Comparison of ENCODE assay signal across 11 cellular contexts in genomic region chr9:127874301-127875216, GRCh38. TPM values are rescaled to one million over a fixed set of nuclear protein-coding genes. Genes with fewer than 3 reads are reported as not detected.
A peak's percentile ranks its signal among the peaks of the same experiment; 100 is the strongest.
DNase-seq lines count a peak whose midpoint lies in the region; FAIRE-seq and TF ChIP-seq lines count a peak whose summit lies in the region.
"Had no signal": no experiment of that assay in that cellular context is flagged by ENCODE, and none has a peak within 500 bp of the region (broad histone marks: within the 10 kb centered on the region; RNA-seq: fewer than 3 reads in every experiment).

No MANE protein-coding gene starts in this region.

- peaks cover 4% of the 10 kb centered on the region for H3K4me1 Mint-ChIP-seq in activated T-helper 1 cell treated with anti-CD3 and anti-CD28 coated beads, Interleukin-12 subunit alpha, Interleukin-12 subunit beta, Interleukin-2, Interleukin-4 antibody, amounts not matched to agents 30 ng/mL and 10 ng/mL and 1 ng/mL, durations not matched to agents 14 hours and 24 hours and 36 hours (ENCODE audit: low read depth)

- no peaks in the 10 kb centered on the region for H3K9me3 Mint-ChIP-seq in activated T-helper 1 cell treated with anti-CD3 and anti-CD28 coated beads, Interleukin-12 subunit alpha, Interleukin-12 subunit beta, Interleukin-2, Interleukin-4 antibody, amounts not matched to agents 30 ng/mL and 10 ng/mL and 1 ng/mL, durations not matched to agents 14 hours and 24 hours and 36 hours
- H3K9me3 Mint-ChIP-seq: activated T-cell treated with anti-CD3 and anti-CD28 coated beads, Interleukin-2, amount 50 U/mL, for 24 hours had no signal

- no peaks in the 10 kb centered on the region for H3K27me3 ChIP-seq in bronchial epithelial cell (ENCODE audit: control insufficient read depth, insufficient read depth, low read length)
- no peaks in the 10 kb centered on the region for H3K27me3 ChIP-seq in keratinocyte (ENCODE audit: control insufficient read depth, extremely low read depth, insufficient read depth, low read length)
- no peaks in the 10 kb centered on the region for H3K27me3 ChIP-seq in skeletal muscle tissue (ENCODE audit: control insufficient read depth in 3 of 3, insufficient read depth in 3 of 3, low read length in 3 of 3)

- H3K9me3 ChIP-seq in keratinocyte (ENCODE audit: control insufficient read depth, low read depth, low read length) = no peaks in the 10 kb centered on the region
- no peaks in the 10 kb centered on the region for H3K9me3 ChIP-seq in skeletal muscle tissue (ENCODE audit: control insufficient read depth in 3 of 3, low read length in 3 of 3)

- no peak for FAIRE-seq in bronchial epithelial cell (lab: Jason Lieb, UNC)
- FAIRE-seq in keratinocyte (lab: Jason Lieb, UNC) = peak; percentile 87
- FAIRE-seq: islet of Langerhans had no signal

- peak overlapping the region; percentile 37 for H3K4me2 ChIP-seq in keratinocyte (ENCODE audit: control insufficient read depth, extremely low read depth, insufficient read depth, low read depth, low read length)

- no peak overlapping the region for H2AFZ ChIP-seq in keratinocyte (ENCODE audit: control insufficient read depth, low read length)

- H3K27me3 Mint-ChIP-seq in activated T-helper 1 cell treated with anti-CD3 and anti-CD28 coated beads, Interleukin-12 subunit alpha, Interleukin-12 subunit beta, Interleukin-2, Interleukin-4 antibody, amounts not matched to agents 30 ng/mL and 10 ng/mL and 1 ng/mL, durations not matched to agents 14 hours and 24 hours and 36 hours (ENCODE audit: insufficient read depth) = peaks cover 6% of the 10 kb centered on the region

- peak overlapping the region; percentile 44 for H3K27ac ChIP-seq in keratinocyte (ENCODE audit: control insufficient read depth, insufficient read depth, low read length)
- peak overlapping the region; percentile 92 for H3K27ac ChIP-seq in skeletal muscle tissue (ENCODE audit: low read depth, low read length)

- no peak overlapping the region for H3K4me3 Mint-ChIP-seq in activated T-helper 1 cell treated with anti-CD3 and anti-CD28 coated beads, Interleukin-12 subunit alpha, Interleukin-12 subunit beta, Interleukin-2, Interleukin-4 antibody, amounts not matched to agents 30 ng/mL and 10 ng/mL and 1 ng/mL, durations not matched to agents 14 hours and 24 hours and 36 hours
- H3K4me3 Mint-ChIP-seq: activated T-cell treated with anti-CD3 and anti-CD28 coated beads, Interleukin-2, amount 50 U/mL, for 24 hours had no signal

- intact Hi-C loops in activated T-helper 1 cell treated with anti-CD3 and anti-CD28 coated beads, Interleukin-12 subunit alpha, Interleukin-12 subunit beta, Interleukin-2, Interleukin-4 antibody, amounts not matched to agents 30 ng/mL and 10 ng/mL and 1 ng/mL, durations not matched to agents 14 hours and 24 hours and 36 hours (cut with micrococcal nuclease) = loop anchor here (5.0 kb wide), 1 partner anchor 372 kb away; no protein-coding TSS in a partner anchor

- peaks cover 2% of the 10 kb centered on the region for H3K79me2 ChIP-seq in keratinocyte (ENCODE audit: control insufficient read depth, insufficient read depth, low read length)

- H4K20me1 ChIP-seq in keratinocyte (ENCODE audit: control insufficient read depth, extremely low read depth, insufficient read depth, low read length) = no peaks in the 10 kb centered on the region

- H3K9ac ChIP-seq in keratinocyte (ENCODE audit: control insufficient read depth, extremely low read depth, insufficient read depth, low read length) (peak overlapping the region; percentile 38), skeletal muscle tissue (ENCODE audit: low read depth in 1 of 3, low read length in 3 of 3) (peak overlapping the region; percentile 79 to 96 (median 89))

- H3K4me3 ChIP-seq in bronchial epithelial cell (ENCODE audit: low read depth, low read length) (no peak overlapping the region), keratinocyte (ENCODE audit: control insufficient read depth in 2 of 3, extremely low read depth in 1 of 3, insufficient read depth in 2 of 3, low read depth in 1 of 3, low read length in 3 of 3) (peak overlapping the region in 1 of 3 experiments; percentile 11), skeletal muscle tissue (ENCODE audit: low read length in 3 of 3) (peak overlapping the region; percentile 76 to 96 (median 89))

- peaks cover 5% of the 10 kb centered on the region for H3K36me3 ChIP-seq in bronchial epithelial cell (ENCODE audit: control insufficient read depth, insufficient read depth, low read length)
- H3K36me3 ChIP-seq in keratinocyte (ENCODE audit: control insufficient read depth in 2 of 2, extremely low read depth in 1 of 2, insufficient read depth in 2 of 2, low read length in 2 of 2) = peaks cover 0 to 7% of the 10 kb centered on the region in 2 experiments
- peaks cover 33 to 37% (median 34%) of the 10 kb centered on the region in 3 donors for H3K36me3 ChIP-seq in skeletal muscle tissue (ENCODE audit: control insufficient read depth in 3 of 3, insufficient read depth in 3 of 3, low read length in 3 of 3)

- DNase-seq in ELR (ENCODE audit: low read depth) = peak; percentile 35
- DNase-seq in bronchial epithelial cell (ENCODE audit: low read depth) = peak; percentile 70
- peak; percentile 17 for DNase-seq in keratinocyte (ENCODE audit: low read depth, low spot score)
- DNase-seq in SW 1271 (lab: John Stamatoyannopoulos, UW) = no peak
- no peak for DNase-seq in activated T-helper 1 cell treated with anti-CD3 and anti-CD28 coated beads, Interleukin-12 subunit alpha, Interleukin-12 subunit beta, Interleukin-2, Interleukin-4 antibody, amounts not matched to agents 30 ng/mL and 10 ng/mL and 1 ng/mL, durations not matched to agents 14 hours and 24 hours and 36 hours (ENCODE audit: low spot score)
- DNase-seq in NCI-H82 (lab: John Stamatoyannopoulos, UW) = no peak
- DNase-seq in NCI-H510A (lab: John Stamatoyannopoulos, UW) = no peak
- DNase-seq: activated T-cell treated with anti-CD3 and anti-CD28 coated beads, Interleukin-2, amount 50 U/mL, for 24 hours; NCI-H510A treated with DMSO at 0.1 percent for 48 hours had no signal

- no peak overlapping the region for H3K27ac Mint-ChIP-seq in activated T-helper 1 cell treated with anti-CD3 and anti-CD28 coated beads, Interleukin-12 subunit alpha, Interleukin-12 subunit beta, Interleukin-2, Interleukin-4 antibody, amounts not matched to agents 30 ng/mL and 10 ng/mL and 1 ng/mL, durations not matched to agents 14 hours and 24 hours and 36 hours
- H3K27ac Mint-ChIP-seq: activated T-cell treated with anti-CD3 and anti-CD28 coated beads, Interleukin-2, amount 50 U/mL, for 24 hours had no signal

- TF ChIP-seq CTCF in bronchial epithelial cell (IDR thresholded peaks at IDR 0.05; ENCODE audit: insufficient read depth, low read length, severe bottlenecking) (no peak), keratinocyte (optimal IDR thresholded peaks at IDR 0.05 in 1 of 3, IDR thresholded peaks at IDR 0.05 in 1 of 3, conservative IDR thresholded peaks at IDR 0.05 in 1 of 3; ENCODE audit: extremely low read depth in 1 of 3, insufficient read depth in 2 of 3, low read length in 3 of 3) (no peak)

- H3K9me1 ChIP-seq in keratinocyte (ENCODE audit: control insufficient read depth, extremely low read depth, insufficient read depth, low read length) = no peaks in the 10 kb centered on the region

- H3K4me1 ChIP-seq in keratinocyte (ENCODE audit: control insufficient read depth, extremely low read depth, insufficient read depth, low read length) = peaks cover 24% of the 10 kb centered on the region
- H3K4me1 ChIP-seq in skeletal muscle tissue (ENCODE audit: control insufficient read depth in 3 of 3, insufficient read depth in 3 of 3, low read length in 3 of 3) = peaks cover 56 to 84% (median 60%) of the 10 kb centered on the region in 3 donors

- dilution Hi-C loops in keratinocyte (cut with MboI; ENCODE audit: extremely low pct_ligation_motif_present, low sequenced_read_pairs) = no loop called here

- peaks cover 4% of the 10 kb centered on the region for H3K36me3 Mint-ChIP-seq in activated T-helper 1 cell treated with anti-CD3 and anti-CD28 coated beads, Interleukin-12 subunit alpha, Interleukin-12 subunit beta, Interleukin-2, Interleukin-4 antibody, amounts not matched to agents 30 ng/mL and 10 ng/mL and 1 ng/mL, durations not matched to agents 14 hours and 24 hours and 36 hours (ENCODE audit: low read depth)

RNA-seq across cellular contexts. Expression of gene AK1, which starts 2.9 kb away (rescaled TPM):
- total RNA-seq in bronchial epithelial cell (19.0 and 54.0 TPM in 2 replicates), skeletal muscle tissue (359 TPM)
- 40.2 to 53.8 TPM (median 46.5 TPM) in 3 replicates for polyA plus RNA-seq in keratinocyte
- polyA plus RNA-seq in keratinocyte (2011; ENCODE audit: low read depth) = 41.4 TPM
- polyA plus RNA-seq in keratinocyte (2011; cell fraction: cytosol; rRNA removed) = 41.7 and 88.2 TPM in 2 replicates
- 45.8 and 51.8 TPM in 2 replicates for polyA plus RNA-seq in keratinocyte (2011; cell fraction: nucleus; rRNA removed)
- 65.7 and 69.7 TPM in 2 replicates for polyA plus RNA-seq in keratinocyte (2012; ENCODE audit: low replicate concordance)
- polyA minus RNA-seq in keratinocyte = 19.3 to 28.6 TPM (median 20.6 TPM) in 3 replicates
- 20.1 TPM for polyA minus RNA-seq in keratinocyte (2011; cell fraction: cytosol; rRNA and poly(A)+ RNA removed)
- 3.7 and 4.8 TPM in 2 replicates for polyA minus RNA-seq in keratinocyte (2011; cell fraction: nucleus; rRNA and poly(A)+ RNA removed)
- total RNA-seq in activated T-helper 1 cell treated with anti-CD3 and anti-CD28 coated beads, Interleukin-12 subunit alpha, Interleukin-12 subunit beta, Interleukin-2, Interleukin-4 antibody, amounts not matched to agents 30 ng/mL and 10 ng/mL and 1 ng/mL, durations not matched to agents 14 hours and 24 hours and 36 hours = 17.2 and 20.8 TPM in 2 replicates

RNA-seq across cellular contexts. Expression of gene ENG, which starts 20.1 kb away (rescaled TPM):
- total RNA-seq in bronchial epithelial cell (0.13 and 2.4 TPM in 2 replicates), skeletal muscle tissue (9.4 TPM)
- 0.22 to 0.86 TPM (median 0.33 TPM) in 3 replicates for polyA plus RNA-seq in keratinocyte
- polyA plus RNA-seq in keratinocyte (2011; ENCODE audit: low read depth) = not detected
- polyA plus RNA-seq in keratinocyte (2011; cell fraction: cytosol; rRNA removed) = 0.39 and 0.68 TPM in 2 replicates
- 1.4 and 2.1 TPM in 2 replicates for polyA plus RNA-seq in keratinocyte (2011; cell fraction: nucleus; rRNA removed)
- 1.1 and 2.2 TPM in 2 replicates for polyA plus RNA-seq in keratinocyte (2012; ENCODE audit: low replicate concordance)
- 0.26 to 3.7 TPM (median 0.54 TPM) in 3 replicates for polyA minus RNA-seq in keratinocyte
- polyA minus RNA-seq in keratinocyte (2011; cell fraction: cytosol; rRNA and poly(A)+ RNA removed) = 1.2 TPM
- polyA minus RNA-seq in keratinocyte (2011; cell fraction: nucleus; rRNA and poly(A)+ RNA removed) = 1.3 and 1.6 TPM in 2 replicates
- 32.2 and 33.0 TPM in 2 replicates for total RNA-seq in activated T-helper 1 cell treated with anti-CD3 and anti-CD28 coated beads, Interleukin-12 subunit alpha, Interleukin-12 subunit beta, Interleukin-2, Interleukin-4 antibody, amounts not matched to agents 30 ng/mL and 10 ng/mL and 1 ng/mL, durations not matched to agents 14 hours and 24 hours and 36 hours

RNA-seq across cellular contexts. Expression of gene ST6GALNAC6, which starts 24.8 kb away (rescaled TPM):
- total RNA-seq in bronchial epithelial cell (18.2 and 18.4 TPM in 2 replicates), skeletal muscle tissue (33.9 TPM)
- 20.1 to 55.8 TPM (median 21.1 TPM) in 3 replicates for polyA plus RNA-seq in keratinocyte
- polyA plus RNA-seq in keratinocyte (2011; ENCODE audit: low read depth) = 4.2 TPM
- polyA plus RNA-seq in keratinocyte (2011; cell fraction: cytosol; rRNA removed) = 27.9 and 43.7 TPM in 2 replicates
- polyA plus RNA-seq in keratinocyte (2011; cell fraction: nucleus; rRNA removed) = 35.1 and 46.6 TPM in 2 replicates
- 20.0 and 24.9 TPM in 2 replicates for polyA plus RNA-seq in keratinocyte (2012; ENCODE audit: low replicate concordance)
- 40.2 to 78.3 TPM (median 46.2 TPM) in 3 replicates for polyA minus RNA-seq in keratinocyte
- 25.1 TPM for polyA minus RNA-seq in keratinocyte (2011; cell fraction: cytosol; rRNA and poly(A)+ RNA removed)
- 9.2 and 11.3 TPM in 2 replicates for polyA minus RNA-seq in keratinocyte (2011; cell fraction: nucleus; rRNA and poly(A)+ RNA removed)
- total RNA-seq in activated T-helper 1 cell treated with anti-CD3 and anti-CD28 coated beads, Interleukin-12 subunit alpha, Interleukin-12 subunit beta, Interleukin-2, Interleukin-4 antibody, amounts not matched to agents 30 ng/mL and 10 ng/mL and 1 ng/mL, durations not matched to agents 14 hours and 24 hours and 36 hours = 60.6 and 62.4 TPM in 2 replicates

RNA-seq across cellular contexts. Expression of gene ST6GALNAC4, which starts 42.3 kb away (rescaled TPM):
- total RNA-seq in bronchial epithelial cell = 21.3 and 21.8 TPM in 2 replicates
- polyA plus RNA-seq in keratinocyte = 5.8 to 10.8 TPM (median 8.9 TPM) in 3 replicates
- 2.5 TPM for polyA plus RNA-seq in keratinocyte (2011; ENCODE audit: low read depth)
- 5.6 and 14.0 TPM in 2 replicates for polyA plus RNA-seq in keratinocyte (2011; cell fraction: cytosol; rRNA removed)
- 4.1 and 8.4 TPM in 2 replicates for polyA plus RNA-seq in keratinocyte (2011; cell fraction: nucleus; rRNA removed)
- 3.2 and 11.6 TPM in 2 replicates for polyA plus RNA-seq in keratinocyte (2012; ENCODE audit: low replicate concordance)
- 9.4 to 13.1 TPM (median 11.6 TPM) in 3 replicates for polyA minus RNA-seq in keratinocyte
- 47.4 TPM for polyA minus RNA-seq in keratinocyte (2011; cell fraction: cytosol; rRNA and poly(A)+ RNA removed)
- polyA minus RNA-seq in keratinocyte (2011; cell fraction: nucleus; rRNA and poly(A)+ RNA removed) = 5.1 and 6.7 TPM in 2 replicates
- 23.5 TPM for total RNA-seq in skeletal muscle tissue
- 30.8 and 31.6 TPM in 2 replicates for total RNA-seq in activated T-helper 1 cell treated with anti-CD3 and anti-CD28 coated beads, Interleukin-12 subunit alpha, Interleukin-12 subunit beta, Interleukin-2, Interleukin-4 antibody, amounts not matched to agents 30 ng/mL and 10 ng/mL and 1 ng/mL, durations not matched to agents 14 hours and 24 hours and 36 hours

RNA-seq across cellular contexts. Expression of gene PIP5KL1, which starts 56.0 kb away (rescaled TPM):
- total RNA-seq in bronchial epithelial cell = 2.1 and 5.1 TPM in 2 replicates
- 2.4 to 5.2 TPM (median 4.4 TPM) in 3 replicates for polyA plus RNA-seq in keratinocyte
- 2.0 TPM for polyA plus RNA-seq in keratinocyte (2011; ENCODE audit: low read depth)
- polyA plus RNA-seq in keratinocyte (2011; cell fraction: cytosol; rRNA removed) = 1.1 and 2.7 TPM in 2 replicates
- polyA plus RNA-seq in keratinocyte (2011; cell fraction: nucleus; rRNA removed) = 9.0 and 9.9 TPM in 2 replicates
- 3.0 and 4.5 TPM in 2 replicates for polyA plus RNA-seq in keratinocyte (2012; ENCODE audit: low replicate concordance)
- 0.76 to 2.2 TPM (median 0.83 TPM) in 3 replicates for polyA minus RNA-seq in keratinocyte
- 4.4 TPM for polyA minus RNA-seq in keratinocyte (2011; cell fraction: cytosol; rRNA and poly(A)+ RNA removed)
- 3.0 and 3.1 TPM in 2 replicates for polyA minus RNA-seq in keratinocyte (2011; cell fraction: nucleus; rRNA and poly(A)+ RNA removed)
- total RNA-seq in skeletal muscle tissue = not detected
- 1.1 and 1.2 TPM in 2 replicates for total RNA-seq in activated T-helper 1 cell treated with anti-CD3 and anti-CD28 coated beads, Interleukin-12 subunit alpha, Interleukin-12 subunit beta, Interleukin-2, Interleukin-4 antibody, amounts not matched to agents 30 ng/mL and 10 ng/mL and 1 ng/mL, durations not matched to agents 14 hours and 24 hours and 36 hours

Comparison
In these comparisons a context has a peak if more than half of its experiments do, and no peak if none do; other contexts are left out.
1. DNase-seq: peak in ELR (single experiment), bronchial epithelial cell (single experiment) and keratinocyte (single experiment); none in SW 1271 (0 of 2), activated T-helper 1 cell treated with anti-CD3 and anti-CD28 coated beads, Interleukin-12 subunit alpha, Interleukin-12 subunit beta, Interleukin-2, Interleukin-4 antibody, amounts not matched to agents 30 ng/mL and 10 ng/mL and 1 ng/mL, durations not matched to agents 14 hours and 24 hours and 36 hours (single experiment), NCI-H82 (single experiment) and NCI-H510A (single experiment).